1 cellular context compared by ENCODE assay signal in the genomic region with DNA sequence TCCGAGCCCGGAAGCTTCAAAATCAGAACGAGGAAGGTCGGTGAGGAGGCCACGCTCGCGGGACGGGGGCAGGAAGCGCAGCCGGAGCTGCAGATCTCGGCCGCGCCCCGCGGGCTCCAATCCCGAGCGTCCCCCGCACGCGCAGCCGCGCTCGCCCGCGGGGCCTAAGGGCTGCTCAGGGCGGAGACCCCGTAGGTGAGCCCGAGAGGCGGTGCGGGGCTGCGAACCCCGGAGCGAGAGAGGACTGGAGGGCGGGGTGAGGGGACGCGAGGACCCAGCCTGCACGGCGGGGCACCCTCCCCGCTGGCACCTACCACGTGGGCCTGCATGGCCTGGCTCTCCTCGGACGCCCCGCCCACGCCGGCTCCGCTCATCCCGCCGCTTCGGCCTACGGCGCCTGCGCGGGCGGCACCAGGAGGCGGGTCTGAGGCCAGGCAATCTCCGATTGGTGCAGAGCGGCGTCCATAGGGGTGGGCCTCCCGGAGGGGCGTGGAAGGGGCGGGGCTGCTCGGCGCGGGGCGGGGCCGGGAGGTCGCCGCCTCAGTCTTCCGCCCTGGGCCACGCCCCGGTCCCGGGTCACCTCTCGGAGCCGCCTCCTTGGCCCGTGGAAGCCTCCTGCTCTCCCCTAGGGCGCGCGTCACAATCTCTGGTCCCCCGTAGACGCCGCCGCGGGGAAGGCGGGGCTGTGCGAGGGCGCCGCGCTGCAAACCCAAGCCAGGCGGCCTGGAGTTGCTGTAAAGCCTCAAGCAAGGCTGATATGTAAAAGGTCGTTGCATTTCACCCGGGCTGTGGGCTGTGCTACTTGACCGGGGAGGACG.
TF ChIP-seq lines count a peak whose summit lies in the region.

No MANE protein-coding gene starts in this region.

TF ChIP-seq in K562, 482 proteins besides CTCF, POLR2A, EP300 and RAD21 (continued from another document and continues in another):
- TF ChIP-seq, protein P1, sequence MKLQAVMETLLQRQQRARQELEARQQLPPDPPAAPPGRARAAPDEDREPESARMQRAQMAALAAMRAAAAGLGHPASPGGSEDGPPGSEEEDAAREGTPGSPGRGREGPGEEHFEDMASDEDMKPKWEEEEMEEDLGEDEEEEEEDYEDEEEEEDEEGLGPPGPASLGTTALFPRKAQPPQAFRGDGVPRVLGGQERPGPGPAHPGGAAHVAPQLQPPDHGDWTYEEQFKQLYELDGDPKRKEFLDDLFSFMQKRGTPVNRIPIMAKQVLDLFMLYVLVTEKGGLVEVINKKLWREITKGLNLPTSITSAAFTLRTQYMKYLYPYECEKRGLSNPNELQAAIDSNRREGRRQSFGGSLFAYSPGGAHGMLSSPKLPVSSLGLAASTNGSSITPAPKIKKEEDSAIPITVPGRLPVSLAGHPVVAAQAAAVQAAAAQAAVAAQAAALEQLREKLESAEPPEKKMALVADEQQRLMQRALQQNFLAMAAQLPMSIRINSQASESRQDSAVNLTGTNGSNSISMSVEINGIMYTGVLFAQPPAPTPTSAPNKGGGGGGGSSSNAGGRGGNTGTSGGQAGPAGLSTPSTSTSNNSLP (IDR thresholded peaks at IDR 0.05; ENCODE audit: borderline replicate concordance, low read depth, low read length), result no peak
- TF ChIP-seq, protein P2, sequence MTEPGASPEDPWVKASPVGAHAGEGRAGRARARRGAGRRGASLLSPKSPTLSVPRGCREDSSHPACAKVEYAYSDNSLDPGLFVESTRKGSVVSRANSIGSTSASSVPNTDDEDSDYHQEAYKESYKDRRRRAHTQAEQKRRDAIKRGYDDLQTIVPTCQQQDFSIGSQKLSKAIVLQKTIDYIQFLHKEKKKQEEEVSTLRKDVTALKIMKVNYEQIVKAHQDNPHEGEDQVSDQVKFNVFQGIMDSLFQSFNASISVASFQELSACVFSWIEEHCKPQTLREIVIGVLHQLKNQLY (CRISPR knock-in tag; conservative IDR thresholded peaks at IDR 0.05), result 0 out of 4 replicates have a peak, but pooled peaks of 1 of the 2 experiments have one; percentile 57
- TF ChIP-seq KAT7 (CRISPR knock-in tag; IDR thresholded peaks at IDR 0.05; ENCODE audit: borderline replicate concordance) (no peak), BRD4 (IDR thresholded peaks at IDR 0.05) (no peak), RBBP5 (IDR thresholded peaks at IDR 0.05; ENCODE audit: borderline replicate concordance, insufficient read depth, low read length, poor library complexity, severe bottlenecking) (peak; percentile 67), EWSR1 (IDR thresholded peaks at IDR 0.05; ENCODE audit: borderline replicate concordance, low read depth, partially characterized antibody) (no peak), ELF2 (CRISPR knock-in tag; IDR thresholded peaks at IDR 0.05) (0 out of 2 replicates have a peak, but pooled peaks have one; percentile 23), NFIC (IDR thresholded peaks at IDR 0.05) (no peak), SUPT5H (IDR thresholded peaks at IDR 0.05) (peak; percentile 72), PTTG1 (tag; IDR thresholded peaks at IDR 0.05; ENCODE audit: low read depth) (no peak), SREBF2 (CRISPR knock-in tag; IDR thresholded peaks at IDR 0.05) (no peak), TBL1XR1 (IDR thresholded peaks at IDR 0.05; ENCODE audit: low read length in 2 of 2) (no peak), HCFC1 (IDR thresholded peaks at IDR 0.05; ENCODE audit: low read depth, low read length) (no peak), TFAM (CRISPR knock-in tag; conservative IDR thresholded peaks at IDR 0.05) (no peak), PML (IDR thresholded peaks at IDR 0.05; ENCODE audit: low read length) (no peak), ZNF584 (CRISPR knock-in tag; IDR thresholded peaks at IDR 0.05; ENCODE audit: low read depth) (no peak), BDP1 (IDR thresholded peaks at IDR 0.05; ENCODE audit: insufficient read depth, insufficient read length) (no peak), HNRNPK (IDR thresholded peaks at IDR 0.05; ENCODE audit: low read depth, low read length, poor library complexity, severe bottlenecking) (no peak), LCOR (CRISPR knock-in tag; IDR thresholded peaks at IDR 0.05) (0 out of 2 replicates have a peak, but pooled peaks have one; percentile 50), NELFE (IDR thresholded peaks at IDR 0.05; ENCODE audit: insufficient read depth, insufficient read length) (no peak), ZNF253 (CRISPR knock-in tag; conservative IDR thresholded peaks at IDR 0.05) (no peak), MCM3 (IDR thresholded peaks at IDR 0.05) (no peak), ZC3H11A (IDR thresholded peaks at IDR 0.05; ENCODE audit: low read depth, low read length) (no peak), ZNF408 (CRISPR knock-in tag; IDR thresholded peaks at IDR 0.05; ENCODE audit: low read depth) (no peak), ZC3H4 (CRISPR knock-in tag; IDR thresholded peaks at IDR 0.05; ENCODE audit: borderline replicate concordance) (no peak), SMARCB1 (IDR thresholded peaks at IDR 0.05; ENCODE audit: insufficient read length, low read depth) (no peak), ZBED1 (IDR thresholded peaks at IDR 0.05) (peak; percentile 50; the same call in 1 of the 2 replicates), ETS2 (tag; IDR thresholded peaks at IDR 0.05; ENCODE audit: borderline replicate concordance, poor library complexity, severe bottlenecking) (no peak), KAT2B (IDR thresholded peaks at IDR 0.05; ENCODE audit: low read depth, low read length) (no peak), HMG20A (CRISPR knock-in tag; conservative IDR thresholded peaks at IDR 0.05) (no peak), ZNF232 (CRISPR knock-in tag; IDR thresholded peaks at IDR 0.05) (peak; percentile 82), ETV6 (IDR thresholded peaks at IDR 0.05; ENCODE audit: borderline replicate concordance in 1 of 2, low read depth in 2 of 2, low read length in 1 of 2) (no peak), ETV6 (CRISPR knock-in tag; IDR thresholded peaks at IDR 0.05; ENCODE audit: borderline replicate concordance) (no peak), GTF2F1 (IDR thresholded peaks at IDR 0.05; ENCODE audit: low read depth, low read length) (no peak), ATF7 (IDR thresholded peaks at IDR 0.05) (peak; percentile 72; the same call in 1 of the 2 replicates), ZSCAN32 (CRISPR knock-in tag; IDR thresholded peaks at IDR 0.05) (no peak), ZNF551 (CRISPR knock-in tag; IDR thresholded peaks at IDR 0.05) (no peak), BRD9 (IDR thresholded peaks at IDR 0.05; ENCODE audit: low read depth, partially characterized antibody) (no peak), POU5F1 (IDR thresholded peaks at IDR 0.05; ENCODE audit: borderline replicate concordance, low read depth, low read length, partially characterized antibody) (no peak), BACH1 (tag; IDR thresholded peaks at IDR 0.05) (no peak), CBFB (CRISPR knock-in tag; IDR thresholded peaks at IDR 0.05) (no peak), ZNF140 (CRISPR knock-in tag; IDR thresholded peaks at IDR 0.05) (no peak), GABPA (tag; conservative IDR thresholded peaks at IDR 0.05; ENCODE audit: low read depth) (peak; percentile 54; the same call in 1 of the 2 replicates), ZNF175 (CRISPR knock-in tag; IDR thresholded peaks at IDR 0.05; ENCODE audit: low read depth) (no peak), NFATC3 (IDR thresholded peaks at IDR 0.05) (no peak), POLR2B (IDR thresholded peaks at IDR 0.05; ENCODE audit: low read depth, partially characterized antibody) (peak; percentile 35), ZNF445 (CRISPR knock-in tag; IDR thresholded peaks at IDR 0.05; ENCODE audit: low read depth) (no peak)
- TF ChIP-seq, protein P3, sequence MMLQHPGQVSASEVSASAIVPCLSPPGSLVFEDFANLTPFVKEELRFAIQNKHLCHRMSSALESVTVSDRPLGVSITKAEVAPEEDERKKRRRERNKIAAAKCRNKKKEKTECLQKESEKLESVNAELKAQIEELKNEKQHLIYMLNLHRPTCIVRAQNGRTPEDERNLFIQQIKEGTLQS (IDR thresholded peaks at IDR 0.05), result no peak
- TF ChIP-seq, protein P3 (CRISPR knock-in tag; conservative IDR thresholded peaks at IDR 0.05), result no peak
- TF ChIP-seq, protein P4, sequence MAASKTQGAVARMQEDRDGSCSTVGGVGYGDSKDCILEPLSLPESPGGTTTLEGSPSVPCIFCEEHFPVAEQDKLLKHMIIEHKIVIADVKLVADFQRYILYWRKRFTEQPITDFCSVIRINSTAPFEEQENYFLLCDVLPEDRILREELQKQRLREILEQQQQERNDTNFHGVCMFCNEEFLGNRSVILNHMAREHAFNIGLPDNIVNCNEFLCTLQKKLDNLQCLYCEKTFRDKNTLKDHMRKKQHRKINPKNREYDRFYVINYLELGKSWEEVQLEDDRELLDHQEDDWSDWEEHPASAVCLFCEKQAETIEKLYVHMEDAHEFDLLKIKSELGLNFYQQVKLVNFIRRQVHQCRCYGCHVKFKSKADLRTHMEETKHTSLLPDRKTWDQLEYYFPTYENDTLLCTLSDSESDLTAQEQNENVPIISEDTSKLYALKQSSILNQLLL (CRISPR knock-in tag; IDR thresholded peaks at IDR 0.05; ENCODE audit: borderline replicate concordance), result no peak
- TF ChIP-seq, protein P5, sequence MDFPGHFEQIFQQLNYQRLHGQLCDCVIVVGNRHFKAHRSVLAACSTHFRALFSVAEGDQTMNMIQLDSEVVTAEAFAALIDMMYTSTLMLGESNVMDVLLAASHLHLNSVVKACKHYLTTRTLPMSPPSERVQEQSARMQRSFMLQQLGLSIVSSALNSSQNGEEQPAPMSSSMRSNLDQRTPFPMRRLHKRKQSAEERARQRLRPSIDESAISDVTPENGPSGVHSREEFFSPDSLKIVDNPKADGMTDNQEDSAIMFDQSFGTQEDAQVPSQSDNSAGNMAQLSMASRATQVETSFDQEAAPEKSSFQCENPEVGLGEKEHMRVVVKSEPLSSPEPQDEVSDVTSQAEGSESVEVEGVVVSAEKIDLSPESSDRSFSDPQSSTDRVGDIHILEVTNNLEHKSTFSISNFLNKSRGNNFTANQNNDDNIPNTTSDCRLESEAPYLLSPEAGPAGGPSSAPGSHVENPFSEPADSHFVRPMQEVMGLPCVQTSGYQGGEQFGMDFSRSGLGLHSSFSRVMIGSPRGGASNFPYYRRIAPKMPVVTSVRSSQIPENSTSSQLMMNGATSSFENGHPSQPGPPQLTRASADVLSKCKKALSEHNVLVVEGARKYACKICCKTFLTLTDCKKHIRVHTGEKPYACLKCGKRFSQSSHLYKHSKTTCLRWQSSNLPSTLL (IDR thresholded peaks at IDR 0.05), result no peak
- TF ChIP-seq, protein P6, sequence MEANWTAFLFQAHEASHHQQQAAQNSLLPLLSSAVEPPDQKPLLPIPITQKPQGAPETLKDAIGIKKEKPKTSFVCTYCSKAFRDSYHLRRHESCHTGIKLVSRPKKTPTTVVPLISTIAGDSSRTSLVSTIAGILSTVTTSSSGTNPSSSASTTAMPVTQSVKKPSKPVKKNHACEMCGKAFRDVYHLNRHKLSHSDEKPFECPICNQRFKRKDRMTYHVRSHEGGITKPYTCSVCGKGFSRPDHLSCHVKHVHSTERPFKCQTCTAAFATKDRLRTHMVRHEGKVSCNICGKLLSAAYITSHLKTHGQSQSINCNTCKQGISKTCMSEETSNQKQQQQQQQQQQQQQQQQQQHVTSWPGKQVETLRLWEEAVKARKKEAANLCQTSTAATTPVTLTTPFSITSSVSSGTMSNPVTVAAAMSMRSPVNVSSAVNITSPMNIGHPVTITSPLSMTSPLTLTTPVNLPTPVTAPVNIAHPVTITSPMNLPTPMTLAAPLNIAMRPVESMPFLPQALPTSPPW (CRISPR knock-in tag; IDR thresholded peaks at IDR 0.05), result peak; percentile 90
- TF ChIP-seq, protein P7, sequence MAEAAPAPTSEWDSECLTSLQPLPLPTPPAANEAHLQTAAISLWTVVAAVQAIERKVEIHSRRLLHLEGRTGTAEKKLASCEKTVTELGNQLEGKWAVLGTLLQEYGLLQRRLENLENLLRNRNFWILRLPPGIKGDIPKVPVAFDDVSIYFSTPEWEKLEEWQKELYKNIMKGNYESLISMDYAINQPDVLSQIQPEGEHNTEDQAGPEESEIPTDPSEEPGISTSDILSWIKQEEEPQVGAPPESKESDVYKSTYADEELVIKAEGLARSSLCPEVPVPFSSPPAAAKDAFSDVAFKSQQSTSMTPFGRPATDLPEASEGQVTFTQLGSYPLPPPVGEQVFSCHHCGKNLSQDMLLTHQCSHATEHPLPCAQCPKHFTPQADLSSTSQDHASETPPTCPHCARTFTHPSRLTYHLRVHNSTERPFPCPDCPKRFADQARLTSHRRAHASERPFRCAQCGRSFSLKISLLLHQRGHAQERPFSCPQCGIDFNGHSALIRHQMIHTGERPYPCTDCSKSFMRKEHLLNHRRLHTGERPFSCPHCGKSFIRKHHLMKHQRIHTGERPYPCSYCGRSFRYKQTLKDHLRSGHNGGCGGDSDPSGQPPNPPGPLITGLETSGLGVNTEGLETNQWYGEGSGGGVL (CRISPR knock-in tag; IDR thresholded peaks at IDR 0.05), result no peak
- TF ChIP-seq, protein P8, sequence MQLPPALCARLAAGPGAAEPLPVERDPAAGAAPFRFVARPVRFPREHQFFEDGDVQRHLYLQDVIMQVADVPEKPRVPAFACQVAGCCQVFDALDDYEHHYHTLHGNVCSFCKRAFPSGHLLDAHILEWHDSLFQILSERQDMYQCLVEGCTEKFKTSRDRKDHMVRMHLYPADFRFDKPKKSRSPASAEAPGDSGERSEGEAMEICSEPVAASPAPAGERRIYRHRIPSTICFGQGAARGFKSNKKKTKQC (CRISPR knock-in tag; IDR thresholded peaks at IDR 0.05), result peak; percentile 97
- TF ChIP-seq, protein P9, sequence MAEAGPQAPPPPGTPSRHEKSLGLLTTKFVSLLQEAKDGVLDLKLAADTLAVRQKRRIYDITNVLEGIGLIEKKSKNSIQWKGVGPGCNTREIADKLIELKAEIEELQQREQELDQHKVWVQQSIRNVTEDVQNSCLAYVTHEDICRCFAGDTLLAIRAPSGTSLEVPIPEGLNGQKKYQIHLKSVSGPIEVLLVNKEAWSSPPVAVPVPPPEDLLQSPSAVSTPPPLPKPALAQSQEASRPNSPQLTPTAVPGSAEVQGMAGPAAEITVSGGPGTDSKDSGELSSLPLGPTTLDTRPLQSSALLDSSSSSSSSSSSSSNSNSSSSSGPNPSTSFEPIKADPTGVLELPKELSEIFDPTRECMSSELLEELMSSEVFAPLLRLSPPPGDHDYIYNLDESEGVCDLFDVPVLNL (CRISPR knock-in tag; IDR thresholded peaks at IDR 0.05; ENCODE audit: low read depth), result 0 out of 2 replicates have a peak, but pooled peaks have one; percentile 12
